ENCODE assay signal across 20 cellular contexts in genomic region chr6:156950084-156950483, GRCh38.
DNase-seq lines count a peak whose midpoint lies in the region; ATAC-seq, FAIRE-seq and TF ChIP-seq lines count a peak whose summit lies in the region.
"Had no signal": no experiment of that assay in that cellular context is flagged by ENCODE, and none has a peak within 500 bp of the region (broad histone marks: within the 10 kb centered on the region; RNA-seq: fewer than 3 reads in every experiment).

No MANE protein-coding gene starts in this region.

- H3K27me3 ChIP-seq in breast epithelium (no peaks in the 10 kb centered on the region), Panc1 (ENCODE audit: control insufficient read depth, insufficient read depth, low read length) (no peaks in the 10 kb centered on the region), keratinocyte (ENCODE audit: control insufficient read depth, extremely low read depth, insufficient read depth, low read length) (no peaks in the 10 kb centered on the region), dorsolateral prefrontal cortex (no peaks in the 10 kb centered on the region)
- H3K27me3 ChIP-seq: BE2C, Peyer's patch had no signal

- no peaks in the 10 kb centered on the region for H3K9me1 ChIP-seq in keratinocyte (ENCODE audit: control insufficient read depth, extremely low read depth, insufficient read depth, low read length)

- no peak for FAIRE-seq in keratinocyte (lab: Jason Lieb, UNC)
- FAIRE-seq: GM12892, GM18507 had no signal

- no peaks in the 10 kb centered on the region for H3K27me3 Mint-ChIP-seq in MCF 10A (ENCODE audit: insufficient read depth, unreplicated experiment)
- no peaks in the 10 kb centered on the region for H3K27me3 Mint-ChIP-seq in naive thymus-derived CD8-positive, alpha-beta T cell
- H3K27me3 Mint-ChIP-seq: CD4-positive, CD25-positive, alpha-beta regulatory T cell had no signal

- H3K4me1 Mint-ChIP-seq in MCF 10A (ENCODE audit: insufficient read depth, unreplicated experiment): peaks cover 35% of the 10 kb centered on the region
- H3K4me1 Mint-ChIP-seq in naive thymus-derived CD8-positive, alpha-beta T cell: peaks cover 34 to 76% (median 62%) of the 10 kb centered on the region in 4 donors

- no peaks in the 10 kb centered on the region for H3K9me3 ChIP-seq in breast epithelium
- H3K9me3 ChIP-seq in Panc1 (ENCODE audit: control insufficient read depth, insufficient read depth, low read depth, low read length): no peaks in the 10 kb centered on the region
- H3K9me3 ChIP-seq in keratinocyte (ENCODE audit: control insufficient read depth, low read depth, low read length): no peaks in the 10 kb centered on the region
- H3K9me3 ChIP-seq: BE2C, Peyer's patch had no signal

- H3K36me3 ChIP-seq in breast epithelium: no peaks in the 10 kb centered on the region
- H3K36me3 ChIP-seq in Panc1 (ENCODE audit: control insufficient read depth, insufficient read depth, low read length): no peaks in the 10 kb centered on the region
- H3K36me3 ChIP-seq in keratinocyte (ENCODE audit: control insufficient read depth in 2 of 2, extremely low read depth in 1 of 2, insufficient read depth in 2 of 2, low read length in 2 of 2): no peaks in the 10 kb centered on the region
- H3K36me3 ChIP-seq: BE2C, Peyer's patch had no signal

- intact Hi-C loops in MCF 10A (cut with micrococcal nuclease) (loop anchor here (10.0 kb wide), 1 partner anchor 235 kb away; no protein-coding TSS in a partner anchor), breast epithelium (cut with DNase I; ENCODE audit: low total_unique reads) (no loop called here), Panc1 (cut with micrococcal nuclease; ENCODE audit: unreplicated experiment) (no loop called here), dorsolateral prefrontal cortex (cut with DNase I) (loop anchor here in 1 of 2 donors (10.0 kb wide), 1 partner anchor 165 kb away; no protein-coding TSS in a partner anchor)

- dilution Hi-C loops in keratinocyte (cut with MboI; ENCODE audit: extremely low pct_ligation_motif_present, low sequenced_read_pairs): no loop called here

- no peak overlapping the region for H2AFZ ChIP-seq in keratinocyte (ENCODE audit: control insufficient read depth, low read length)

- peak overlapping the region; percentile 80 for H3K27ac Mint-ChIP-seq in MCF 10A (ENCODE audit: low read depth, unreplicated experiment)
- no peak overlapping the region for H3K27ac Mint-ChIP-seq in naive thymus-derived CD8-positive, alpha-beta T cell

- H3K27ac ChIP-seq in breast epithelium: no peak overlapping the region
- no peak overlapping the region; the same call in 1 of the 2 replicates for H3K27ac ChIP-seq in Panc1 (ENCODE audit: low read length)
- H3K27ac ChIP-seq in keratinocyte (ENCODE audit: control insufficient read depth, insufficient read depth, low read length): peak overlapping the region; percentile 90
- H3K27ac ChIP-seq in dorsolateral prefrontal cortex: no peak overlapping the region
- H3K27ac ChIP-seq: Peyer's patch had no signal

- H3K4me2 ChIP-seq in keratinocyte (ENCODE audit: control insufficient read depth, extremely low read depth, insufficient read depth, low read depth, low read length): peak overlapping the region; percentile 90

- H3K4me3 ChIP-seq in breast epithelium (no peak overlapping the region), Panc1 (ENCODE audit: low read depth in 2 of 2, low read length in 2 of 2) (no peak overlapping the region), keratinocyte (ENCODE audit: control insufficient read depth in 2 of 3, extremely low read depth in 1 of 3, insufficient read depth in 2 of 3, low read depth in 1 of 3, low read length in 3 of 3) (no peak overlapping the region), dorsolateral prefrontal cortex (no peak overlapping the region)
- H3K4me3 ChIP-seq: Peyer's patch had no signal

- H3K4me3 Mint-ChIP-seq in MCF 10A (ENCODE audit: unreplicated experiment): no peak overlapping the region
- no peak overlapping the region for H3K4me3 Mint-ChIP-seq in naive thymus-derived CD8-positive, alpha-beta T cell

- no peaks in the 10 kb centered on the region for H4K20me1 ChIP-seq in keratinocyte (ENCODE audit: control insufficient read depth, extremely low read depth, insufficient read depth, low read length)

- CTCF ChIA-PET in MCF 10A (lab: Yijun Ruan, JAX): no interaction called here
- CTCF ChIA-PET in Panc1 (lab: Charles Lee): no interaction called here

- H3K4me1 ChIP-seq in breast epithelium (peaks cover 0 to 3% of the 10 kb centered on the region in 2 donors), Panc1 (ENCODE audit: control insufficient read depth, insufficient read depth, low read length) (peaks cover 46% of the 10 kb centered on the region), keratinocyte (ENCODE audit: control insufficient read depth, extremely low read depth, insufficient read depth, low read length) (peaks cover 50% of the 10 kb centered on the region)

- no TSS peak for BruUV-seq in MCF 10A (replicated peaks; lab: Mats Ljungman, UMichigan)
- TSS peak; percentile 2 for BruUV-seq in Panc1 (replicated peaks; lab: Mats Ljungman, UMichigan)

- no peak for TF ChIP-seq CTCF in MCF 10A (IDR thresholded peaks at IDR 0.05; ENCODE audit: unreplicated experiment)
- no peak for TF ChIP-seq CTCF in breast epithelium (IDR thresholded peaks at IDR 0.05)
- no peak for TF ChIP-seq CTCF in Panc1 (IDR thresholded peaks at IDR 0.05)
- TF ChIP-seq CTCF in keratinocyte (optimal IDR thresholded peaks at IDR 0.05 in 1 of 3, IDR thresholded peaks at IDR 0.05 in 1 of 3, conservative IDR thresholded peaks at IDR 0.05 in 1 of 3; ENCODE audit: extremely low read depth in 1 of 3, insufficient read depth in 2 of 3, low read length in 3 of 3): no peak
- TF ChIP-seq CTCF in dorsolateral prefrontal cortex (IDR thresholded peaks at IDR 0.05 in 54 of 56, conservative IDR thresholded peaks at IDR 0.05 in 2 of 56; ENCODE audit: low read depth in 1 of 56, partially characterized antibody in 56 of 56): no peak

- no peak for TF ChIP-seq POLR2A in breast epithelium (IDR thresholded peaks at IDR 0.05)

- H3K36me3 Mint-ChIP-seq in MCF 10A (ENCODE audit: insufficient read depth, unreplicated experiment): peaks cover 11% of the 10 kb centered on the region
- H3K36me3 Mint-ChIP-seq in naive thymus-derived CD8-positive, alpha-beta T cell: peaks cover 0 to 4% (median 0%) of the 10 kb centered on the region in 3 donors

- H3K9me3 Mint-ChIP-seq in MCF 10A (ENCODE audit: unreplicated experiment): no peaks in the 10 kb centered on the region
- H3K9me3 Mint-ChIP-seq in naive thymus-derived CD8-positive, alpha-beta T cell: no peaks in the 10 kb centered on the region
- H3K9me3 Mint-ChIP-seq: CD4-positive, CD25-positive, alpha-beta regulatory T cell had no signal

- in situ Hi-C loops in Panc1 (cut with HindIII; ENCODE audit: low pct_unique_long_range_greater_than_20kb, low sequenced_read_pairs): no loop called here

- ATAC-seq in Panc1 (no peak), GM18520 (IDR thresholded peaks at IDR 0.05; ENCODE audit: unreplicated experiment) (no peak)
- ATAC-seq in naive thymus-derived CD8-positive, alpha-beta T cell: no peak

- DNase-seq in MCF 10A (ENCODE audit: unreplicated experiment) (no peak), breast epithelium (ENCODE audit: low spot score in 2 of 2) (no peak), Panc1 (ENCODE audit: low read depth, low spot score) (no peak), keratinocyte (ENCODE audit: low read depth, low spot score) (no peak), dorsolateral prefrontal cortex (no peak)
- no peak for DNase-seq in activated CD8-positive, alpha-beta memory T cell treated with anti-CD3 and anti-CD28 coated beads, Interleukin-2, amount 50 U/mL, for 4 hours
- DNase-seq in naive thymus-derived CD8-positive, alpha-beta T cell: no peak
- DNase-seq: BE2C; CD4-positive, CD25-positive, alpha-beta regulatory T cell; DMS53; Kasumi-1; NCI-H1092 treated with DMSO at 0.1 percent for 48 hours; NCI-H146; NCI-H2029 treated with DMSO at 0.1 percent for 48 hours; NCI-H2171; NCI-H526; Peyer's patch had no signal

- H3K9ac ChIP-seq in keratinocyte (ENCODE audit: control insufficient read depth, extremely low read depth, insufficient read depth, low read length): no peak overlapping the region

- H3K79me2 ChIP-seq in keratinocyte (ENCODE audit: control insufficient read depth, insufficient read depth, low read length): peaks cover 42% of the 10 kb centered on the region

- POLR2A ChIA-PET in MCF 10A (lab: Yijun Ruan, JAX): interaction anchor here (0.6 to 3.3 kb wide), 11 partner anchors 11 to 522 kb away, joined by 3 to 23 read pairs (median 6); partner anchors contain the start of gene ARID1B
- POLR2A ChIA-PET in Panc1 (lab: Charles Lee): no interaction called here
- POLR2A ChIA-PET in naive thymus-derived CD8-positive, alpha-beta T cell (lab: Charles Lee): interaction anchor here (0.5 kb wide), 1 partner anchor 1096 kb away, joined by 3 read pairs; no protein-coding TSS in a partner anchor
